4 cellular contexts compared by ENCODE assay signal in the genomic region with DNA sequence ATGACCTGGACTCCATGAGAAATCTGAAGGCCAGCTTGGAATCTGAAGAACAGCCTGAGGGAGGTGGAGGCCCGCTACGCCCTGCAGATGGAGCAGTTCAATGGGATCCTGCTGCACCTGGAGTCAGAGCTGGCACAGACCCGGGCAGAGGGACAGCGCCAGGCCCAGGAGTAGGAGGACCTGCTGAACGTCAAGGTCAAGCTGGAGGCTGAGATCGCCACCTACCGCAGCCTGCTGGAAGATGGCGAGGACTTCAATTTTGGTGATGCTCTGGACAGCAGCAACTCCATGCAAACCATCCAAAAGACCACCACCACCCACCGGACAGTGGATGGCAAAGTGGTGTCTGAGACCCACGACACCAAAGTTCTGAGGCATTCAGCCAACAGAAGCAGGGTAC.
A peak's percentile ranks its signal among the peaks of the same experiment; 100 is the strongest.
DNase-seq lines count a peak whose midpoint lies in the region; ATAC-seq, FAIRE-seq and TF ChIP-seq lines count a peak whose summit lies in the region.
"Not testable (repeated sequence)": the region's sequence is repeated elsewhere in the genome, so short reads cannot be mapped to it uniquely, and the experiment has no call there.

No MANE protein-coding gene starts in this region.

- peak overlapping the region; percentile 20 for H3K23ac ChIP-seq in neuronal stem cell (ENCODE audit: low read depth, low read length, poor library complexity)

- WGBS in right cardiac atrium = 97% methylated on average over 10 of the region's 10 CpGs
- WGBS in neuronal stem cell (ENCODE audit: extremely low coverage in 2 of 2, insufficient read length in 2 of 2, insufficient replicate concordance in 1 of 2), 2 donors = no CpG with 5 or more reads among the region's 10 CpGs
- WGBS in spleen, 5 donors = 83 to 98% (median 95%) methylated on average over 10 of the region's 10 CpGs

- H3K9me3 ChIP-seq in right cardiac atrium (ENCODE audit: control insufficient read depth, low read length); kidney (ENCODE audit: control insufficient read depth in 1 of 2, low read length in 2 of 2); neuronal stem cell (replicated peaks in 1 of 2; ENCODE audit: control insufficient read depth in 2 of 2, insufficient read depth in 1 of 2, low read depth in 1 of 2, low read length in 2 of 2): not testable (repeated sequence)
- H3K9me3 ChIP-seq in spleen = peaks cover 0 to 29% (median 0%) of the 10 kb centered on the region in 8 donors

- not testable (repeated sequence) for H3K27ac ChIP-seq in right cardiac atrium (ENCODE audit: low read length); kidney (ENCODE audit: low read depth in 2 of 2, low read length in 2 of 2); neuronal stem cell (replicated peaks; ENCODE audit: low read length); spleen

- not testable (repeated sequence) for FAIRE-seq in kidney (lab: Jason Lieb, UNC)

- not testable (repeated sequence) for H3K27me3 ChIP-seq in right cardiac atrium (ENCODE audit: control insufficient read depth, insufficient read depth); neuronal stem cell (ENCODE audit: control insufficient read depth in 3 of 3, insufficient read depth in 3 of 3, low read depth in 1 of 3, low read length in 3 of 3); spleen (replicated peaks in 1 of 7)

- H3K4me2 ChIP-seq in neuronal stem cell (ENCODE audit: insufficient read depth, low read length, poor library complexity, severe bottlenecking) = not testable (repeated sequence)

- H4K91ac ChIP-seq in neuronal stem cell (ENCODE audit: low read depth, low read length, poor library complexity) = not testable (repeated sequence)

- not testable (repeated sequence) for H2AFZ ChIP-seq in neuronal stem cell (ENCODE audit: low read length)

- H3K18ac ChIP-seq in neuronal stem cell (ENCODE audit: low read length) = not testable (repeated sequence)

- not testable (repeated sequence) for H4K8ac ChIP-seq in neuronal stem cell (ENCODE audit: low read depth, low read length)

- H2BK12ac ChIP-seq in neuronal stem cell (ENCODE audit: low read length) = not testable (repeated sequence)

- not testable (repeated sequence) for H3K4ac ChIP-seq in neuronal stem cell (ENCODE audit: low read length)

- H3K4me3 ChIP-seq in right cardiac atrium (ENCODE audit: low read length); kidney (ENCODE audit: low read length in 2 of 2); neuronal stem cell (ENCODE audit: low read length in 2 of 2); spleen: not testable (repeated sequence)

- not testable (repeated sequence) for H2BK5ac ChIP-seq in neuronal stem cell (ENCODE audit: low read length)

- H2BK120ac ChIP-seq in neuronal stem cell (ENCODE audit: low read depth, low read length) = not testable (repeated sequence)

- H3K36me3 ChIP-seq in kidney (ENCODE audit: control insufficient read depth in 1 of 2, insufficient read depth in 2 of 2, low read length in 2 of 2); neuronal stem cell (replicated peaks in 1 of 2; ENCODE audit: control insufficient read depth in 2 of 2, insufficient read depth in 2 of 2, low read length in 2 of 2); spleen: not testable (repeated sequence)

- intact Hi-C loops in right cardiac atrium (cut with DNase I); kidney (cut with DNase I); spleen (cut with DNase I; ENCODE audit: low total_unique reads): not testable (repeated sequence)

- H3K14ac ChIP-seq in neuronal stem cell (ENCODE audit: low read length) = not testable (repeated sequence)

- DNase-seq in right cardiac atrium = peak in 2 of 3 donors; percentile 8 to 36
- peak; percentile 24 for DNase-seq in kidney
- DNase-seq in neuronal stem cell (ENCODE audit: low spot score) = not testable (repeated sequence)
- DNase-seq in spleen = peak; percentile 67

- TF ChIP-seq POLR2A in spleen (IDR thresholded peaks at IDR 0.05) = not testable (repeated sequence)

- H2BK15ac ChIP-seq in neuronal stem cell (ENCODE audit: low read length) = not testable (repeated sequence)

- TF ChIP-seq CTCF in kidney (IDR thresholded peaks at IDR 0.05; ENCODE audit: borderline replicate concordance, extremely low read depth, insufficient read depth); spleen (IDR thresholded peaks at IDR 0.05 in 8 of 11, conservative IDR thresholded peaks at IDR 0.05 in 3 of 11): not testable (repeated sequence)

- H3K9ac ChIP-seq in kidney (ENCODE audit: low read length in 2 of 2) = not testable (repeated sequence)
- H3K9ac ChIP-seq in neuronal stem cell (ENCODE audit: low read depth, low read length, poor library complexity) = peak overlapping the region; percentile 37

- H2AK5ac ChIP-seq in neuronal stem cell (ENCODE audit: low read depth, low read length) = not testable (repeated sequence)

- not testable (repeated sequence) for ATAC-seq in right cardiac atrium

- not testable (repeated sequence) for H3K79me1 ChIP-seq in neuronal stem cell (ENCODE audit: low read depth, low read length)

- not testable (repeated sequence) for H3K4me1 ChIP-seq in right cardiac atrium (ENCODE audit: control insufficient read depth, insufficient read depth, low read length); kidney (ENCODE audit: control insufficient read depth in 1 of 2, insufficient read depth in 1 of 2, low read depth in 1 of 2, low read length in 2 of 2); neuronal stem cell (ENCODE audit: control insufficient read depth in 2 of 2, insufficient read depth in 1 of 2, low read depth in 1 of 2, low read length in 2 of 2); spleen
